ENCODE assay signal across 8 cellular contexts in genomic region chr3:195102609-195103467, GRCh38.
DNase-seq lines count a peak whose midpoint lies in the region; ATAC-seq and TF ChIP-seq lines count a peak whose summit lies in the region.

No MANE protein-coding gene starts in this region.

- H2AFZ ChIP-seq in ACC112 (ENCODE audit: low read length, unreplicated experiment): peak overlapping the region; percentile 62

- H3K4me1 ChIP-seq in ACC112 (ENCODE audit: control insufficient read depth, insufficient read depth, low read length, unreplicated experiment) (peaks cover 27% of the 10 kb centered on the region), breast epithelium (no peaks in the 10 kb centered on the region)

- ATAC-seq in HG03571 (IDR thresholded peaks at IDR 0.05; ENCODE audit: unreplicated experiment): no peak

- H3K4me3 ChIP-seq in ACC112 (ENCODE audit: low read depth, low read length): no peak overlapping the region; the same call in 1 of the 2 replicates
- no peak overlapping the region for H3K4me3 ChIP-seq in breast epithelium

- TF ChIP-seq POLR2A in breast epithelium (IDR thresholded peaks at IDR 0.05): no peak

- H3K27ac ChIP-seq in ACC112 (ENCODE audit: low read depth, low read length) (peak overlapping the region; percentile 91), breast epithelium (peak overlapping the region; percentile 33 to 57)

- no peak for TF ChIP-seq CTCF in breast epithelium (IDR thresholded peaks at IDR 0.05)

- H3K27me3 ChIP-seq in ACC112 (ENCODE audit: insufficient read depth, low read length): no peaks in the 10 kb centered on the region
- no peaks in the 10 kb centered on the region for H3K27me3 ChIP-seq in breast epithelium

- peak; percentile 88 for DNase-seq in LHCN-M2 (ENCODE audit: low read depth)
- DNase-seq in breast epithelium (ENCODE audit: low spot score in 2 of 2): no peak
- DNase-seq in lung microvascular endothelial cell (ENCODE audit: low read depth in 2 of 2): peak; percentile 97
- no peak for DNase-seq in NCI-H748 (lab: John Stamatoyannopoulos, UW; ENCODE audit: unreplicated experiment)
- DNase-seq in NCI-H128 (lab: John Stamatoyannopoulos, UW; ENCODE audit: unreplicated experiment): no peak
- DNase-seq in HuH-7 (ENCODE audit: low spot score): no peak

- intact Hi-C loops in breast epithelium (cut with DNase I; ENCODE audit: low total_unique reads): loop anchor here (10.0 kb wide), 1 partner anchor 418 kb away; the partner anchor contains the start of gene FAM43A

- no peaks in the 10 kb centered on the region for H3K9me3 ChIP-seq in breast epithelium

- H3K79me2 ChIP-seq in ACC112 (ENCODE audit: control insufficient read depth, insufficient read depth, low read length, unreplicated experiment): no peaks in the 10 kb centered on the region

- H3K36me3 ChIP-seq in ACC112 (ENCODE audit: insufficient read depth, low read length) (no peaks in the 10 kb centered on the region), breast epithelium (no peaks in the 10 kb centered on the region)

Comparison
In these comparisons a context has a peak if more than half of its experiments do, and no peak if none do; other contexts are left out.
1. DNase-seq: peak in LHCN-M2 (single experiment) and lung microvascular endothelial cell (2 of 2); none in breast epithelium (0 of 2), NCI-H748 (single experiment), NCI-H128 (single experiment) and HuH-7 (single experiment).